In genomic region chr5:163914911-163915310, GRCh38 we compare ENCODE assay signal across 8 cellular contexts.
DNase-seq lines count a peak whose midpoint lies in the region; ATAC-seq and TF ChIP-seq lines count a peak whose summit lies in the region.

No MANE protein-coding gene starts in this region.

- DNase-seq in CD14-positive monocyte (ENCODE audit: low spot score) (no peak), WERI-Rb-1 (peak; percentile 16), DMS79 (lab: John Stamatoyannopoulos, UW) (no peak), mucosa of gallbladder (ENCODE audit: low spot score) (no peak), body of pancreas (no peak)
- DNase-seq in activated CD4-positive, alpha-beta T cell treated with anti-CD3 and anti-CD28 coated beads, Interleukin-2, amount 10 ng/mL, durations not matched to agents 7 days and 5 days: no peak

- TF ChIP-seq CTCF in CD14-positive monocyte (IDR thresholded peaks at IDR 0.05): no peak
- no peak for TF ChIP-seq CTCF in WERI-Rb-1 (IDR thresholded peaks at IDR 0.05; ENCODE audit: low read depth, low read length)
- no peak for TF ChIP-seq CTCF in body of pancreas (IDR thresholded peaks at IDR 0.05)

- peaks cover 3 to 8% of the 10 kb centered on the region in 2 donors for H3K36me3 Mint-ChIP-seq in CD14-positive monocyte
- no peaks in the 10 kb centered on the region for H3K36me3 Mint-ChIP-seq in activated CD4-positive, alpha-beta T cell treated with anti-CD3 and anti-CD28 coated beads, Interleukin-2, amount 10 ng/mL, durations not matched to agents 7 days and 5 days (ENCODE audit: low read depth)

- 53 to 59% methylated on average over 5 of the region's 5 CpGs for WGBS in body of pancreas, 2 donors

- no peak for TF ChIP-seq POLR2A in body of pancreas (IDR thresholded peaks at IDR 0.05)

- peaks cover 5% of the 10 kb centered on the region for H3K9me3 ChIP-seq in WERI-Rb-1 (ENCODE audit: severe bottlenecking)
- H3K9me3 ChIP-seq in body of pancreas: no peaks in the 10 kb centered on the region

- peak overlapping the region; percentile 57 to 87 for H3K4me3 Mint-ChIP-seq in CD14-positive monocyte
- no peak overlapping the region for H3K4me3 Mint-ChIP-seq in activated CD4-positive, alpha-beta T cell treated with anti-CD3 and anti-CD28 coated beads, Interleukin-2, amount 10 ng/mL, durations not matched to agents 7 days and 5 days

- intact Hi-C loops in CD14-positive monocyte (cut with micrococcal nuclease): loop anchor here in 1 of 2 donors (5.0 kb wide), 1 partner anchor 32 kb away; no protein-coding TSS in a partner anchor
- intact Hi-C loops in body of pancreas (cut with DNase I): no loop called here

- H3K4me3 ChIP-seq in WERI-Rb-1 (ENCODE audit: low read depth, low read length) (no peak overlapping the region), body of pancreas (no peak overlapping the region)

- ATAC-seq in GM19467 (IDR thresholded peaks at IDR 0.05; ENCODE audit: unreplicated experiment) (peak; percentile 49), HG03469 (IDR thresholded peaks at IDR 0.05; ENCODE audit: unreplicated experiment) (peak; percentile 24), body of pancreas (no peak)

- no peaks in the 10 kb centered on the region for H3K36me3 ChIP-seq in WERI-Rb-1
- H3K36me3 ChIP-seq in body of pancreas (replicated peaks in 1 of 2; ENCODE audit: insufficient read depth in 1 of 2, low read depth in 2 of 2): no peaks in the 10 kb centered on the region

- peaks cover 61% of the 10 kb centered on the region for H3K4me1 Mint-ChIP-seq in CD14-positive monocyte
- H3K4me1 Mint-ChIP-seq in activated CD4-positive, alpha-beta T cell treated with anti-CD3 and anti-CD28 coated beads, Interleukin-2, amount 10 ng/mL, durations not matched to agents 7 days and 5 days: peaks cover 18% of the 10 kb centered on the region

- peak overlapping the region; percentile 98 to 100 (median 99) for H3K27ac Mint-ChIP-seq in CD14-positive monocyte
- no peak overlapping the region for H3K27ac Mint-ChIP-seq in activated CD4-positive, alpha-beta T cell treated with anti-CD3 and anti-CD28 coated beads, Interleukin-2, amount 10 ng/mL, durations not matched to agents 7 days and 5 days

- H3K27ac ChIP-seq in WERI-Rb-1 (no peak overlapping the region), body of pancreas (no peak overlapping the region)

- peaks cover 7 to 17% (median 10%) of the 10 kb centered on the region in 7 donors for H3K9me3 Mint-ChIP-seq in CD14-positive monocyte
- peaks cover 10% of the 10 kb centered on the region for H3K9me3 Mint-ChIP-seq in activated CD4-positive, alpha-beta T cell treated with anti-CD3 and anti-CD28 coated beads, Interleukin-2, amount 10 ng/mL, durations not matched to agents 7 days and 5 days

- no peaks in the 10 kb centered on the region for H3K4me1 ChIP-seq in body of pancreas

- peaks cover 0 to 2% (median 0%) of the 10 kb centered on the region in 3 donors for H3K27me3 Mint-ChIP-seq in CD14-positive monocyte (ENCODE audit: low read depth in 3 of 3)
- no peaks in the 10 kb centered on the region for H3K27me3 Mint-ChIP-seq in activated CD4-positive, alpha-beta T cell treated with anti-CD3 and anti-CD28 coated beads, Interleukin-2, amount 10 ng/mL, durations not matched to agents 7 days and 5 days

- CTCF ChIA-PET in activated CD4-positive, alpha-beta T cell treated with anti-CD3 and anti-CD28 coated beads, Interleukin-2, amount 10 ng/mL, durations not matched to agents 7 days and 5 days (lab: Charles Lee): no interaction called here

- POLR2A ChIA-PET in activated CD4-positive, alpha-beta T cell treated with anti-CD3 and anti-CD28 coated beads, Interleukin-2, amount 10 ng/mL, durations not matched to agents 7 days and 5 days (lab: Charles Lee): no interaction called here

- H3K27me3 ChIP-seq in WERI-Rb-1 (ENCODE audit: insufficient read depth, low read depth, severe bottlenecking): no peaks in the 10 kb centered on the region
- no peaks in the 10 kb centered on the region for H3K27me3 ChIP-seq in body of pancreas
